ENCODE assay signal across 22 cellular contexts in the genomic region with DNA sequence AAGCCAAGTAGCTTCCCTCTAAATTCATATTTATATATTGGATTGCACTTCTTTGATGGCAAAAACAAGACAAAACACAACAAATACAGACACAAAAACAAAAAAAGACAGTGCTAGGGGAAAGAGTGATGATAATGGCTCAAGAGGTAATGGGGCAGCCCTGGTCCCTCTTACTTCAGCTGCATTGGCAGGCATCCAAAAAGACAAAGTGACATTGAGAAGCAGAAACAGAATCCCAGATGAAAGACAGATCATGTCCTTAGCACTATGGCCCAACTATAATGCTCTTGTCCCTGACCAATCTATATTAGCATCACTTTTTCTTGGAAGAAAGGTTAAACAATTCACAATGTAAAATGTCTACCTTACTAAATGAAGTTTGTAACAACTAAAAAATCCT.
DNase-seq lines count a peak whose midpoint lies in the region; ATAC-seq, FAIRE-seq and TF ChIP-seq lines count a peak whose summit lies in the region.
"Had no signal": no experiment of that assay in that cellular context is flagged by ENCODE, and none has a peak within 500 bp of the region (broad histone marks: within the 10 kb centered on the region; RNA-seq: fewer than 3 reads in every experiment).

No MANE protein-coding gene starts in this region.

- H3K9me3 ChIP-seq in heart left ventricle: peaks cover 0 to 26% (median 6%) of the 10 kb centered on the region in 12 donors
- H3K9me3 ChIP-seq in left ventricle myocardium inferior (replicated peaks): peaks cover 32% of the 10 kb centered on the region
- H3K9me3 ChIP-seq in SK-N-SH: no peaks in the 10 kb centered on the region
- H3K9me3 ChIP-seq in HepG2 (ENCODE audit: low read length): no peaks in the 10 kb centered on the region
- H3K9me3 ChIP-seq: MG63 had no signal

- CTCF ChIA-PET in SK-N-SH (lab: Yijun Ruan, JAX) (interaction anchor here (1.3 to 1.8 kb wide), 2 partner anchors 279 to 411 kb away, joined by 4 to 9 read pairs; no protein-coding TSS in a partner anchor), HepG2 (lab: Yijun Ruan, JAX; ENCODE audit: low intra/inter-chr PET ratio, low total read pairs) (no interaction called here)

- BruUV-seq in HepG2 (replicated peaks; lab: Mats Ljungman, UMichigan): no TSS peak

- ATAC-seq in heart left ventricle (peak in 3 of 4 donors; percentile 26 to 51 (median 29)), HepG2 (no peak)

- POLR2A ChIA-PET in SK-N-SH (lab: Yijun Ruan, JAX) (no interaction called here), HepG2 (lab: Yijun Ruan, JAX) (no interaction called here)

- in situ Hi-C loops in HepG2 (cut with HindIII; ENCODE audit: extremely low pct_ligation_motif_present, low pct_unique_long_range_greater_than_20kb): loop anchor here (25.0 kb wide), 1 partner anchor 277 kb away; no protein-coding TSS in a partner anchor

- H3K27ac ChIP-seq in heart left ventricle: no peak overlapping the region
- H3K27ac ChIP-seq in left ventricle myocardium inferior (replicated peaks): no peak overlapping the region
- no peak overlapping the region for H3K27ac ChIP-seq in SK-N-SH (ENCODE audit: low read depth in 2 of 2, low read length in 1 of 2)
- no peak overlapping the region for H3K27ac ChIP-seq in HepG2 (ENCODE audit: extremely low read length, insufficient read depth, low read length)

- FAIRE-seq in HepG2 (lab: Jason Lieb, UNC): no peak
- FAIRE-seq: G401.6, H1, HTR-8/SVneo had no signal

- H3F3A ChIP-seq in SK-N-SH (replicated peaks; ENCODE audit: insufficient read depth): no peaks in the 10 kb centered on the region

- H2AFZ ChIP-seq in SK-N-SH (ENCODE audit: low read depth) (no peak overlapping the region), HepG2 (ENCODE audit: low read length) (no peak overlapping the region)

- H3K79me2 ChIP-seq in SK-N-SH (ENCODE audit: insufficient read depth): no peaks in the 10 kb centered on the region
- no peaks in the 10 kb centered on the region for H3K79me2 ChIP-seq in HepG2 (ENCODE audit: insufficient read depth, low read length)

- no peak overlapping the region for H3K9ac ChIP-seq in SK-N-SH
- no peak overlapping the region for H3K9ac ChIP-seq in HepG2 (ENCODE audit: insufficient read depth, low read depth, low read length)

- TF ChIP-seq EP300 in SK-N-SH (IDR thresholded peaks at IDR 0.05; ENCODE audit: borderline replicate concordance in 1 of 2, low read depth in 1 of 2, low read length in 1 of 2) (peak in 1 of 2 experiments; percentile 38; a peak in 1 of 4 replicates), HepG2 (IDR thresholded peaks at IDR 0.05; ENCODE audit: low read depth in 2 of 2, low read length in 2 of 2) (no peak), HepG2 (CRISPR knock-in tag; IDR thresholded peaks at IDR 0.05; ENCODE audit: borderline replicate concordance) (no peak)

- H3K27me3 ChIP-seq in heart left ventricle: no peaks in the 10 kb centered on the region
- no peaks in the 10 kb centered on the region for H3K27me3 ChIP-seq in left ventricle myocardium inferior (ENCODE audit: low read depth)
- no peaks in the 10 kb centered on the region for H3K27me3 ChIP-seq in SK-N-SH (ENCODE audit: insufficient read depth)
- no peaks in the 10 kb centered on the region for H3K27me3 ChIP-seq in HepG2 (ENCODE audit: control insufficient read depth in 1 of 2, insufficient read depth in 2 of 2, low read length in 2 of 2)
- H3K27me3 ChIP-seq: MG63 had no signal

- DNase-seq in DMS53 (lab: John Stamatoyannopoulos, UW) (peak; percentile 5), DMS53 treated with DMSO at 0.1 percent for 48 hours (lab: John Stamatoyannopoulos, UW; ENCODE audit: unreplicated experiment) (no peak), heart left ventricle (no peak), left ventricle myocardium inferior (no peak), SK-N-SH (peak; percentile 68), HepG2 (ENCODE audit: low spot score) (no peak), kidney glomerular epithelial cell (lab: John Stamatoyannopoulos, UW) (no peak)
- DNase-seq: 8988T, ACHN, Calu3, HCEC 1CT, KG1, MG63, NCI-H1436 treated with DMSO at 0.1 percent for 48 hours, NCI-H187 treated with DMSO at 0.1 percent for 48 hours, NCI-H526 treated with DMSO at 0.1 percent for 48 hours, RPMI8226, SHP77, SW 1271 had no signal

- TF ChIP-seq CTCF in heart left ventricle (IDR thresholded peaks at IDR 0.05): no peak
- no peak for TF ChIP-seq CTCF in left ventricle myocardium inferior (IDR thresholded peaks at IDR 0.05; ENCODE audit: borderline replicate concordance)
- TF ChIP-seq CTCF in SK-N-SH (IDR thresholded peaks at IDR 0.05): no peak
- TF ChIP-seq CTCF in HepG2 (CRISPR knock-in tag; IDR thresholded peaks at IDR 0.05): no peak

- H3K4me2 ChIP-seq in SK-N-SH (no peak overlapping the region), HepG2 (ENCODE audit: low read depth, low read length) (no peak overlapping the region)

- no peaks in the 10 kb centered on the region for H3K9me2 ChIP-seq in SK-N-SH

- TF ChIP-seq RAD21 in SK-N-SH (IDR thresholded peaks at IDR 0.05; ENCODE audit: low read length) (no peak), HepG2 (CRISPR knock-in tag; IDR thresholded peaks at IDR 0.05) (no peak)

- intact Hi-C loops in heart left ventricle (cut with DNase I) (loop anchor here in 7 of 10 donors (5.0 to 10.0 kb wide), 6 partner anchors 274 to 694 kb away; no protein-coding TSS in a partner anchor), left ventricle myocardium inferior (cut with micrococcal nuclease) (no loop called here), HepG2 (cut with micrococcal nuclease; ENCODE audit: unreplicated experiment) (no loop called here)

- H3K4me3 ChIP-seq in heart left ventricle (no peak overlapping the region), left ventricle myocardium inferior (no peak overlapping the region), SK-N-SH (ENCODE audit: low read depth in 2 of 2, low read length in 1 of 2) (no peak overlapping the region), HepG2 (replicated peaks in 1 of 3; ENCODE audit: insufficient read depth in 1 of 3, low read depth in 2 of 3, low read length in 3 of 3) (no peak overlapping the region)
- H3K4me3 ChIP-seq: MG63 had no signal

- TF ChIP-seq POLR2A in heart left ventricle (IDR thresholded peaks at IDR 0.05) (no peak), HepG2 (IDR thresholded peaks at IDR 0.05; ENCODE audit: insufficient read depth in 1 of 2, low read depth in 2 of 2, low read length in 2 of 2) (no peak)

- H3K36me3 ChIP-seq in heart left ventricle: no peaks in the 10 kb centered on the region
- H3K36me3 ChIP-seq in left ventricle myocardium inferior: no peaks in the 10 kb centered on the region
- H3K36me3 ChIP-seq in SK-N-SH (replicated peaks in 1 of 2; ENCODE audit: control insufficient read depth in 1 of 2, insufficient read depth in 2 of 2, low read length in 1 of 2): no peaks in the 10 kb centered on the region
- H3K36me3 ChIP-seq in HepG2 (replicated peaks in 1 of 2; ENCODE audit: control insufficient read depth in 1 of 2, insufficient read depth in 2 of 2, low read length in 2 of 2): no peaks in the 10 kb centered on the region
- H3K36me3 ChIP-seq: MG63 had no signal

- H3K4me1 ChIP-seq in heart left ventricle (peaks cover 0 to 2% (median 0%) of the 10 kb centered on the region in 12 donors), left ventricle myocardium inferior (peaks cover 7% of the 10 kb centered on the region), SK-N-SH (ENCODE audit: control insufficient read depth in 1 of 2, insufficient read depth in 2 of 2, low read depth in 1 of 2, low read length in 1 of 2) (no peaks in the 10 kb centered on the region; a peak in 2 of 4 replicates), HepG2 (ENCODE audit: insufficient read depth, low read length) (no peaks in the 10 kb centered on the region)

- H4K20me1 ChIP-seq in SK-N-SH (ENCODE audit: insufficient read depth) (no peaks in the 10 kb centered on the region), HepG2 (ENCODE audit: insufficient read depth, low read length) (no peaks in the 10 kb centered on the region)

TF ChIP-seq in SK-N-SH, 30 proteins besides CTCF, POLR2A, EP300 and RAD21:
- TF ChIP-seq MXI1 (IDR thresholded peaks at IDR 0.05; ENCODE audit: low read depth, low read length): no peak
- TF ChIP-seq NRF1 (IDR thresholded peaks at IDR 0.05; ENCODE audit: low read depth, low read length): no peak
- TF ChIP-seq GATA2 (CRISPR knock-in tag; IDR thresholded peaks at IDR 0.05): no peak
- no peak for TF ChIP-seq JUND (IDR thresholded peaks at IDR 0.05)
- no peak for TF ChIP-seq RCOR1 (IDR thresholded peaks at IDR 0.05; ENCODE audit: low read length)
- no peak for TF ChIP-seq YY1 (IDR thresholded peaks at IDR 0.05; ENCODE audit: low read depth)
- TF ChIP-seq RFX5 (IDR thresholded peaks at IDR 0.05; ENCODE audit: low read length): no peak

TF ChIP-seq in HepG2, 621 proteins besides CTCF, POLR2A, EP300 and RAD21 (continues in another document):
- TF ChIP-seq, protein P1, sequence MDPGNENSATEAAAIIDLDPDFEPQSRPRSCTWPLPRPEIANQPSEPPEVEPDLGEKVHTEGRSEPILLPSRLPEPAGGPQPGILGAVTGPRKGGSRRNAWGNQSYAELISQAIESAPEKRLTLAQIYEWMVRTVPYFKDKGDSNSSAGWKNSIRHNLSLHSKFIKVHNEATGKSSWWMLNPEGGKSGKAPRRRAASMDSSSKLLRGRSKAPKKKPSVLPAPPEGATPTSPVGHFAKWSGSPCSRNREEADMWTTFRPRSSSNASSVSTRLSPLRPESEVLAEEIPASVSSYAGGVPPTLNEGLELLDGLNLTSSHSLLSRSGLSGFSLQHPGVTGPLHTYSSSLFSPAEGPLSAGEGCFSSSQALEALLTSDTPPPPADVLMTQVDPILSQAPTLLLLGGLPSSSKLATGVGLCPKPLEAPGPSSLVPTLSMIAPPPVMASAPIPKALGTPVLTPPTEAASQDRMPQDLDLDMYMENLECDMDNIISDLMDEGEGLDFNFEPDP (CRISPR knock-in tag; conservative IDR thresholded peaks at IDR 0.05): no peak
- TF ChIP-seq ZNF724P (CRISPR knock-in tag; IDR thresholded peaks at IDR 0.05; ENCODE audit: borderline replicate concordance) (no peak), NFYC (CRISPR knock-in tag; IDR thresholded peaks at IDR 0.05) (no peak), ZNF367 (CRISPR knock-in tag; IDR thresholded peaks at IDR 0.05; ENCODE audit: borderline replicate concordance) (no peak)
- TF ChIP-seq, protein P2, sequence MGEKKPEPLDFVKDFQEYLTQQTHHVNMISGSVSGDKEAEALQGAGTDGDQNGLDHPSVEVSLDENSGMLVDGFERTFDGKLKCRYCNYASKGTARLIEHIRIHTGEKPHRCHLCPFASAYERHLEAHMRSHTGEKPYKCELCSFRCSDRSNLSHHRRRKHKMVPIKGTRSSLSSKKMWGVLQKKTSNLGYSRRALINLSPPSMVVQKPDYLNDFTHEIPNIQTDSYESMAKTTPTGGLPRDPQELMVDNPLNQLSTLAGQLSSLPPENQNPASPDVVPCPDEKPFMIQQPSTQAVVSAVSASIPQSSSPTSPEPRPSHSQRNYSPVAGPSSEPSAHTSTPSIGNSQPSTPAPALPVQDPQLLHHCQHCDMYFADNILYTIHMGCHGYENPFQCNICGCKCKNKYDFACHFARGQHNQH (CRISPR knock-in tag; IDR thresholded peaks at IDR 0.05): no peak

Comparison
In these comparisons a context has a peak if more than half of its experiments do, and no peak if none do; other contexts are left out.
1. DNase-seq: peak in DMS53 (single experiment) and SK-N-SH (single experiment); none in DMS53 treated with DMSO at 0.1 percent for 48 hours (single experiment), heart left ventricle (0 of 5), left ventricle myocardium inferior (single experiment), HepG2 (single experiment) and kidney glomerular epithelial cell (single experiment).
2. intact Hi-C loops: an anchor here in heart left ventricle (5.0 to 10.0 kb wide); none called in left ventricle myocardium inferior and HepG2.